ENCODE assay signal across 1 cellular context in genomic region chr12:91109148-91109564, GRCh38.
TF ChIP-seq lines count a peak whose summit lies in the region.

No MANE protein-coding gene starts in this region.

TF ChIP-seq in H1, 55 proteins besides CTCF, POLR2A, EP300 and RAD21 (continued from another document):
- TF ChIP-seq CHD7 (IDR thresholded peaks at IDR 0.05; ENCODE audit: insufficient replicate concordance, low read length) (peak; percentile 54), CTBP2 (IDR thresholded peaks at IDR 0.05; ENCODE audit: borderline replicate concordance, insufficient read depth, insufficient read length, low read length) (no peak)
